Comparison of ENCODE assay signal across 9 cellular contexts in the genomic region with DNA sequence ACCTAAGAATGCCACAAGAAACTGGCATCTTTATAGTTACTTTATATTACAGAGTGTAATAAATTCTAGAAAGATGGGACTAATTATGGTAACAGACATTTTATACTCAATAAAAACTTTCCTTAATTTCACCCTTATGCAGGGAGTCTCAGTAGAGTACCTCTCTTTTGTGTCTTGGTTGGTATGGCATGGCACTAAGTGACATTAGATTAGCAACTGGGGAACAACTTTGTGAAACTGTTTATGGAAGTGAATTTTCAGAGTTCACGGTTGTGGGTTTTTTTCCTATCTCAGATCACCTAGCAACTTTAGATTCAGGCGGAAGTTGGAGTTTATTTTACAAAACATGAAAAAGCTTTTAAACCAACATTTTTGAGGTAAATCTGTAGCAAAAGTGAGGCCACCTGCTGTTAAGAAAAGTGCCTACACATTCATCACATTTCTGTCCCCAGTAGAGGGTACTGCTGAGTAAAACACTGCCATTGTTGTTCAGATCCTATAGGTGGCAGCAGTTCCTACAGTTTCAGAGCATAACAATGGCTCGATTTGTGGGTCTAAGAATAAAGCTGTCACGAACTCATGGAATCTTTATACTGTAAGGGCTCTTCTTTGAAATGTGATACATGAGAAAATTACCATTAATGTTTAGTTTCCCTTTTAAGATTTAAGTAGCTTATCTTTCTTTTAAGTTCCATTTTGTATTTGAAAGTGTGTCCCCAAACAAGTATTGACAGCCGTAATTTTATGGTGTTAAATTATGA.
DNase-seq lines count a peak whose midpoint lies in the region; ATAC-seq and TF ChIP-seq lines count a peak whose summit lies in the region.
"Had no signal": no experiment of that assay in that cellular context is flagged by ENCODE, and none has a peak within 500 bp of the region (broad histone marks: within the 10 kb centered on the region; RNA-seq: fewer than 3 reads in every experiment).

No MANE protein-coding gene starts in this region.

- peaks cover 7 to 10% (median 8%) of the 10 kb centered on the region in 3 donors for H3K4me1 Mint-ChIP-seq in T-cell

- no peaks in the 10 kb centered on the region for H3K27me3 ChIP-seq in BE2C

- H3K4me3 ChIP-seq in BE2C (ENCODE audit: low read depth, low read length) (no peak overlapping the region), choroid plexus epithelial cell (ENCODE audit: low read depth, low read length) (no peak overlapping the region)

- no peaks in the 10 kb centered on the region for H3K9me3 Mint-ChIP-seq in T-cell
- H3K9me3 Mint-ChIP-seq: stimulated activated naive CD8-positive, alpha-beta T cell treated with anti-CD3 and anti-CD28 coated beads, Interleukin-15, Interleukin-2, amounts not matched to agents 100 ng/mL and 50 ng/mL, for 24 hours had no signal

- H3K36me3 Mint-ChIP-seq in T-cell, result peaks cover 5% of the 10 kb centered on the region

- ATAC-seq in GM18519 (IDR thresholded peaks at IDR 0.05; ENCODE audit: low FRiP score, unreplicated experiment) (peak; percentile 82), HG03095 (IDR thresholded peaks at IDR 0.05; ENCODE audit: unreplicated experiment) (peak; percentile 98), T-cell (replicated peaks in 1 of 4) (peak; percentile 99 to 100 (median 100))

- peak; percentile 49 for DNase-seq in BE2C
- peak; percentile 46 for DNase-seq in NCI-H2029 (lab: John Stamatoyannopoulos, UW)
- peak in 30 of 34 experiments; percentile 0 to 56 (median 26) for DNase-seq in T-cell
- DNase-seq in choroid plexus epithelial cell (ENCODE audit: low read depth), result peak; percentile 95
- peak; percentile 91 for DNase-seq in left kidney (ENCODE audit: low read depth, low spot score)
- peak in 5 of 6 experiments; percentile 0 to 71 (median 57) for DNase-seq in stimulated activated naive CD4-positive, alpha-beta T cell (lab: John Stamatoyannopoulos, UW)

- no peaks in the 10 kb centered on the region for H3K27me3 Mint-ChIP-seq in T-cell
- H3K27me3 Mint-ChIP-seq: stimulated activated naive CD8-positive, alpha-beta T cell treated with anti-CD3 and anti-CD28 coated beads, Interleukin-15, Interleukin-2, amounts not matched to agents 100 ng/mL and 50 ng/mL, for 24 hours had no signal

- no peaks in the 10 kb centered on the region for H3K36me3 ChIP-seq in BE2C

- H3K27ac Mint-ChIP-seq in T-cell, result no peak overlapping the region
- H3K27ac Mint-ChIP-seq: stimulated activated naive CD8-positive, alpha-beta T cell treated with anti-CD3 and anti-CD28 coated beads, Interleukin-15, Interleukin-2, amounts not matched to agents 100 ng/mL and 50 ng/mL, for 24 hours had no signal

- CTCF ChIA-PET in T-cell (lab: Charles Lee), result interaction anchor here (0.6 to 2.1 kb wide), 43 partner anchors 9 to 1015 kb away, joined by 3 to 15 read pairs (median 4); a partner anchor contains a TSS

- H3K4me3 Mint-ChIP-seq in T-cell, result no peak overlapping the region
- H3K4me3 Mint-ChIP-seq: stimulated activated naive CD8-positive, alpha-beta T cell treated with anti-CD3 and anti-CD28 coated beads, Interleukin-15, Interleukin-2, amounts not matched to agents 100 ng/mL and 50 ng/mL, for 24 hours had no signal

- peaks cover 8% of the 10 kb centered on the region for H3K4me1 ChIP-seq in BE2C

- H3K9me3 ChIP-seq in BE2C, result no peaks in the 10 kb centered on the region

- TF ChIP-seq CTCF in BE2C (IDR thresholded peaks at IDR 0.05; ENCODE audit: low read depth, low read length), result peak; percentile 100
- TF ChIP-seq CTCF in choroid plexus epithelial cell (conservative IDR thresholded peaks at IDR 0.05; ENCODE audit: low read depth, low read length), result peak; percentile 100

- POLR2A ChIA-PET in T-cell (lab: Charles Lee), result interaction anchor here in 1 of 2 donors (0.7 kb wide), 1 partner anchor 1015 kb away, joined by 8 read pairs; no protein-coding TSS in a partner anchor

Comparison
In these comparisons a context has a peak if more than half of its experiments do, and no peak if none do; other contexts are left out.
1. DNase-seq: peak in every context shown above with its lines; median percentile 95 in choroid plexus epithelial cell; 91 in left kidney; 57 in stimulated activated naive CD4-positive, alpha-beta T cell; 49 in BE2C; 46 in NCI-H2029; 26 in T-cell.